In the genomic region with DNA sequence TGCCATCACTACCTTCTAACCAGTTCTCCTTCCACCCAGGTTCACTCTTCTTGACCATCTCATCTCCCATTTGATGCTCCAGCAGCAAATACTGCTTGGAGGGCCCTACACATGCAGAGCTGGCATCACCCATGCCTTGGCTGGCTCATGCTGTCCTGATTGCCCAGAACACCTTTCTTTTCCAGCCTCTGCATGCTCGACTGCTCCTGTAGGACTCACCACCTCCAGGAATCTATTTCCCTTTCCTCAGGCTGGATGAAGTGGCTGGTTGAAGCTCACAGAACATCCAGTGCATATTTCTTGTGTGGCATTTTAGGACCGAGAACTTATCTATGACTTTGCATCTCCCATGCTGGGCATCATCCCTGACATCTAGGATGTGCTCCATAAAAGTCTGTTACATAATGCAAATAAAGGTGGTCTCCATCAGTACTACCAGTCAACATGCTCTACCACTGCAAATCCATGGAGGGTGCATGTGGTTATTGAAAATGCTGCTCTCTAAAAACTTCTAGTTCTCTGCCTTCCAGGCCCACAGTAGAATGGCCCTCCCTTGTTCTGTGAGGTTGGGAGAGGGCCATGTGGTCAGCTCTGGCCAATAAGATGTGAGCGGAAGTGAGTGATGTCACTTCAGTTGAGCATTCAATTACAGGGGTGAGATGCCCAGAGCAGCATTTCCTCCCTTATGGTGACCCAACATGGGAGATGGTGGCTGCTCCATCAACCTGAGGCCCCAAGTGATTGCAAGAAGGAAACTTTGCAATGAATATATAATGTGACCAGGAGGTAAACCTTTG, we compare ENCODE assay signal across 1 cellular context.
TF ChIP-seq lines count a peak whose summit lies in the region.

No MANE protein-coding gene starts in this region.

TF ChIP-seq in GM23338, 12 proteins besides CTCF, POLR2A, EP300 and RAD21 (continued from another document):
- TF ChIP-seq, protein P1, sequence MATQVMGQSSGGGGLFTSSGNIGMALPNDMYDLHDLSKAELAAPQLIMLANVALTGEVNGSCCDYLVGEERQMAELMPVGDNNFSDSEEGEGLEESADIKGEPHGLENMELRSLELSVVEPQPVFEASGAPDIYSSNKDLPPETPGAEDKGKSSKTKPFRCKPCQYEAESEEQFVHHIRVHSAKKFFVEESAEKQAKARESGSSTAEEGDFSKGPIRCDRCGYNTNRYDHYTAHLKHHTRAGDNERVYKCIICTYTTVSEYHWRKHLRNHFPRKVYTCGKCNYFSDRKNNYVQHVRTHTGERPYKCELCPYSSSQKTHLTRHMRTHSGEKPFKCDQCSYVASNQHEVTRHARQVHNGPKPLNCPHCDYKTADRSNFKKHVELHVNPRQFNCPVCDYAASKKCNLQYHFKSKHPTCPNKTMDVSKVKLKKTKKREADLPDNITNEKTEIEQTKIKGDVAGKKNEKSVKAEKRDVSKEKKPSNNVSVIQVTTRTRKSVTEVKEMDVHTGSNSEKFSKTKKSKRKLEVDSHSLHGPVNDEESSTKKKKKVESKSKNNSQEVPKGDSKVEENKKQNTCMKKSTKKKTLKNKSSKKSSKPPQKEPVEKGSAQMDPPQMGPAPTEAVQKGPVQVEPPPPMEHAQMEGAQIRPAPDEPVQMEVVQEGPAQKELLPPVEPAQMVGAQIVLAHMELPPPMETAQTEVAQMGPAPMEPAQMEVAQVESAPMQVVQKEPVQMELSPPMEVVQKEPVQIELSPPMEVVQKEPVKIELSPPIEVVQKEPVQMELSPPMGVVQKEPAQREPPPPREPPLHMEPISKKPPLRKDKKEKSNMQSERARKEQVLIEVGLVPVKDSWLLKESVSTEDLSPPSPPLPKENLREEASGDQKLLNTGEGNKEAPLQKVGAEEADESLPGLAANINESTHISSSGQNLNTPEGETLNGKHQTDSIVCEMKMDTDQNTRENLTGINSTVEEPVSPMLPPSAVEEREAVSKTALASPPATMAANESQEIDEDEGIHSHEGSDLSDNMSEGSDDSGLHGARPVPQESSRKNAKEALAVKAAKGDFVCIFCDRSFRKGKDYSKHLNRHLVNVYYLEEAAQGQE (IDR thresholded peaks at IDR 0.05; ENCODE audit: unreplicated experiment) = no peak
- TF ChIP-seq POLR2AphosphoS5 (IDR thresholded peaks at IDR 0.05; ENCODE audit: low read depth) (no peak), JUNB (IDR thresholded peaks at IDR 0.05; ENCODE audit: unreplicated experiment) (no peak), NANOG (IDR thresholded peaks at IDR 0.05; ENCODE audit: borderline replicate concordance) (no peak), CREB1 (CRISPR knock-in tag; IDR thresholded peaks at IDR 0.05; ENCODE audit: low read depth) (no peak)
- TF ChIP-seq, protein P2, sequence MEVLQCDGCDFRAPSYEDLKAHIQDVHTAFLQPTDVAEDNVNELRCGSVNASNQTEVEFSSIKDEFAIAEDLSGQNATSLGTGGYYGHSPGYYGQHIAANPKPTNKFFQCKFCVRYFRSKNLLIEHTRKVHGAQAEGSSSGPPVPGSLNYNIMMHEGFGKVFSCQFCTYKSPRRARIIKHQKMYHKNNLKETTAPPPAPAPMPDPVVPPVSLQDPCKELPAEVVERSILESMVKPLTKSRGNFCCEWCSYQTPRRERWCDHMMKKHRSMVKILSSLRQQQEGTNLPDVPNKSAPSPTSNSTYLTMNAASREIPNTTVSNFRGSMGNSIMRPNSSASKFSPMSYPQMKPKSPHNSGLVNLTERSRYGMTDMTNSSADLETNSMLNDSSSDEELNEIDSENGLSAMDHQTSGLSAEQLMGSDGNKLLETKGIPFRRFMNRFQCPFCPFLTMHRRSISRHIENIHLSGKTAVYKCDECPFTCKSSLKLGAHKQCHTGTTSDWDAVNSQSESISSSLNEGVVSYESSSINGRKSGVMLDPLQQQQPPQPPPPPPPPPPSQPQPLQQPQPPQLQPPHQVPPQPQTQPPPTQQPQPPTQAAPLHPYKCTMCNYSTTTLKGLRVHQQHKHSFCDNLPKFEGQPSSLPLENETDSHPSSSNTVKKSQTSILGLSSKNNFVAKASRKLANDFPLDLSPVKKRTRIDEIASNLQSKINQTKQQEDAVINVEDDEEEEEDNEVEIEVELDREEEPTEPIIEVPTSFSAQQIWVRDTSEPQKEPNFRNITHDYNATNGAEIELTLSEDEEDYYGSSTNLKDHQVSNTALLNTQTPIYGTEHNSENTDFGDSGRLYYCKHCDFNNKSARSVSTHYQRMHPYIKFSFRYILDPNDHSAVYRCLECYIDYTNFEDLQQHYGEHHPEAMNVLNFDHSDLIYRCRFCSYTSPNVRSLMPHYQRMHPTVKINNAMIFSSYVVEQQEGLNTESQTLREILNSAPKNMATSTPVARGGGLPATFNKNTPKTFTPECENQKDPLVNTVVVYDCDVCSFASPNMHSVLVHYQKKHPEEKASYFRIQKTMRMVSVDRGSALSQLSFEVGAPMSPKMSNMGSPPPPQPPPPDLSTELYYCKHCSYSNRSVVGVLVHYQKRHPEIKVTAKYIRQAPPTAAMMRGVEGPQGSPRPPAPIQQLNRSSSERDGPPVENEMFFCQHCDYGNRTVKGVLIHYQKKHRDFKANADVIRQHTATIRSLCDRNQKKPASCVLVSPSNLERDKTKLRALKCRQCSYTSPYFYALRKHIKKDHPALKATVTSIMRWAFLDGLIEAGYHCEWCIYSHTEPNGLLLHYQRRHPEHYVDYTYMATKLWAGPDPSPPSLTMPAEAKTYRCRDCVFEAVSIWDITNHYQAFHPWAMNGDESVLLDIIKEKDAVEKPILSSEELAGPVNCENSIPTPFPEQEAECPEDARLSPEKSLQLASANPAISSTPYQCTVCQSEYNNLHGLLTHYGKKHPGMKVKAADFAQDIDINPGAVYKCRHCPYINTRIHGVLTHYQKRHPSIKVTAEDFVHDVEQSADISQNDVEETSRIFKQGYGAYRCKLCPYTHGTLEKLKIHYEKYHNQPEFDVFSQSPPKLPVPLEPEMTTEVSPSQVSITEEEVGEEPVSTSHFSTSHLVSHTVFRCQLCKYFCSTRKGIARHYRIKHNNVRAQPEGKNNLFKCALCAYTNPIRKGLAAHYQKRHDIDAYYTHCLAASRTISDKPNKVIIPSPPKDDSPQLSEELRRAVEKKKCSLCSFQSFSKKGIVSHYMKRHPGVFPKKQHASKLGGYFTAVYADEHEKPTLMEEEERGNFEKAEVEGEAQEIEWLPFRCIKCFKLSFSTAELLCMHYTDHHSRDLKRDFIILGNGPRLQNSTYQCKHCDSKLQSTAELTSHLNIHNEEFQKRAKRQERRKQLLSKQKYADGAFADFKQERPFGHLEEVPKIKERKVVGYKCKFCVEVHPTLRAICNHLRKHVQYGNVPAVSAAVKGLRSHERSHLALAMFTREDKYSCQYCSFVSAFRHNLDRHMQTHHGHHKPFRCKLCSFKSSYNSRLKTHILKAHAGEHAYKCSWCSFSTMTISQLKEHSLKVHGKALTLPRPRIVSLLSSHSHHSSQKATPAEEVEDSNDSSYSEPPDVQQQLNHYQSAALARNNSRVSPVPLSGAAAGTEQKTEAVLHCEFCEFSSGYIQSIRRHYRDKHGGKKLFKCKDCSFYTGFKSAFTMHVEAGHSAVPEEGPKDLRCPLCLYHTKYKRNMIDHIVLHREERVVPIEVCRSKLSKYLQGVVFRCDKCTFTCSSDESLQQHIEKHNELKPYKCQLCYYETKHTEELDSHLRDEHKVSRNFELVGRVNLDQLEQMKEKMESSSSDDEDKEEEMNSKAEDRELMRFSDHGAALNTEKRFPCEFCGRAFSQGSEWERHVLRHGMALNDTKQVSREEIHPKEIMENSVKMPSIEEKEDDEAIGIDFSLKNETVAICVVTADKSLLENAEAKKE (CRISPR knock-in tag; IDR thresholded peaks at IDR 0.05) = no peak
TF ChIP-seq in GM23338: peak in this region for 0.
